ENCODE assay signal across 13 cellular contexts in the genomic region with DNA sequence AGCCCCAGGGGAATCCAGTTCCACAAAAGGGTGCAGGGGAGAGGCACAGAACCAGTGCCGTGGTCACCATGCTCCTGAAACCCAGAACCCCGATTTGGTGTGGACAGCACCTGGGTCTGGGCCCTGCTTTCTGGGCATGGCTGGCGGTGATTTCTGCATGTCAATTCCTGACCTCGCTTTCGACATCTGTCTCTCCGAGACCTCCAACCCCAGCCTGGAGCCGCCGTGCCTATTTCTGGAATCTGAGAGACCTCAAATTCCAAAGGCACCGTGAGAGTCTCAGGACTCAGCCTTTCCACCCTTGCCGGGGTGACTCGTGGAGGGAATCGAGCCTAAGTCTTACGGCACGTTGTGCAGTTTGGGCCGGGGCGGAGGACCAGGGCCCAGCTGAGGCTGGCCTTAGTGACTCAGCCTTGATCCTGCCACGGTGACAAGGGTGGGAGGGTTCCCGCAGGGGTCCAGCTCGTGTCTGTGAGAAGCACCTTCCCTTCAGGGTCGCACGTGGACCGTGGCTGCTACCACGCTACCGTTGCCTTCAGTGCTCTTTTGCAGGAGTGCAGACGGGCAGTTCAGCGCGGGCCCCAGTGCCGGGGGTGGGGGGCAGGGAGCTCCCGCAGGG.
"Had no signal": no experiment of that assay in that cellular context is flagged by ENCODE, and none has a peak within 500 bp of the region (broad histone marks: within the 10 kb centered on the region; RNA-seq: fewer than 3 reads in every experiment).

No MANE protein-coding gene starts in this region.

- DNase-seq: activated CD4-positive, alpha-beta T cell treated with anti-CD3 and anti-CD28 coated beads, Interleukin-2, amount 50 U/mL, for 1 hour; activated effector memory CD4-positive, alpha-beta T cell treated with Interleukin-2 at 50 U/mL for 16 hours; activated naive CD4-positive, alpha-beta T cell treated with anti-CD3 and anti-CD28 coated beads, Interleukin-2, amount 50 U/mL, for 16 hours; activated T-cell treated with anti-CD3 and anti-CD28 coated beads, Interleukin-2, amount 50 U/mL, for 4 hours; mammary epithelial cell; naive thymus-derived CD4-positive, alpha-beta T cell; posterior cingulate gyrus; retina; stimulated activated naive CD8-positive, alpha-beta T cell treated with anti-CD3 and anti-CD28 coated beads, Interleukin-15, amount 100 ng/mL, for 72 hours; T-helper 9 cell had no signal

- H3K36me3 Mint-ChIP-seq: naive thymus-derived CD4-positive, alpha-beta T cell had no signal

- H3K27ac Mint-ChIP-seq: naive thymus-derived CD4-positive, alpha-beta T cell; stimulated activated naive CD8-positive, alpha-beta T cell treated with anti-CD3 and anti-CD28 coated beads, Interleukin-15, amount 100 ng/mL, for 72 hours had no signal

- H3K27me3 Mint-ChIP-seq: stimulated activated naive CD8-positive, alpha-beta T cell treated with anti-CD3 and anti-CD28 coated beads, Interleukin-15, amount 100 ng/mL, for 72 hours had no signal

- H3K36me3 ChIP-seq: neutrophil had no signal

- H3K4me3 Mint-ChIP-seq: activated T-cell treated with anti-CD3 and anti-CD28 coated beads, Interleukin-2, amount 50 U/mL, for 4 hours; naive thymus-derived CD4-positive, alpha-beta T cell; stimulated activated naive CD8-positive, alpha-beta T cell treated with anti-CD3 and anti-CD28 coated beads, Interleukin-15, amount 100 ng/mL, for 72 hours had no signal

- H3K4me1 Mint-ChIP-seq: naive thymus-derived CD4-positive, alpha-beta T cell; stimulated activated naive CD8-positive, alpha-beta T cell treated with anti-CD3 and anti-CD28 coated beads, Interleukin-15, amount 100 ng/mL, for 72 hours had no signal

- H3K9me3 Mint-ChIP-seq: activated T-cell treated with anti-CD3 and anti-CD28 coated beads, Interleukin-2, amount 50 U/mL, for 4 hours; stimulated activated naive CD8-positive, alpha-beta T cell treated with anti-CD3 and anti-CD28 coated beads, Interleukin-15, amount 100 ng/mL, for 72 hours had no signal

- H3K4me3 ChIP-seq: skin epidermis had no signal

- H3K27ac ChIP-seq: neutrophil, skin epidermis had no signal

- ATAC-seq: activated T-cell treated with anti-CD3 and anti-CD28 coated beads, Interleukin-2, amount 50 U/mL, for 4 hours; left lobe of liver; naive thymus-derived CD4-positive, alpha-beta T cell; stimulated activated naive CD8-positive, alpha-beta T cell treated with anti-CD3 and anti-CD28 coated beads, Interleukin-15, amount 100 ng/mL, for 72 hours had no signal

- H3K9me3 ChIP-seq: neutrophil had no signal
